ENCODE assay signal across 20 cellular contexts in genomic region chr15:51450001-51450400, GRCh38.
DNase-seq lines count a peak whose midpoint lies in the region; ATAC-seq, FAIRE-seq and TF ChIP-seq lines count a peak whose summit lies in the region.
"Had no signal": no experiment of that assay in that cellular context is flagged by ENCODE, and none has a peak within 500 bp of the region (broad histone marks: within the 10 kb centered on the region; RNA-seq: fewer than 3 reads in every experiment).

No MANE protein-coding gene starts in this region.

- intact Hi-C loops in HepG2 (cut with micrococcal nuclease; ENCODE audit: unreplicated experiment), result no loop called here
- intact Hi-C loops in right lobe of liver (cut with DNase I), result no loop called here
- intact Hi-C loops in mucosa of descending colon (cut with DNase I, micrococcal nuclease), result no loop called here

- no peak for TF ChIP-seq EP300 in HepG2 (IDR thresholded peaks at IDR 0.05; ENCODE audit: low read depth in 2 of 2, low read length in 2 of 2)
- no peak for TF ChIP-seq EP300 in HepG2 (CRISPR knock-in tag; IDR thresholded peaks at IDR 0.05; ENCODE audit: borderline replicate concordance)

- no peak overlapping the region for H3K27ac Mint-ChIP-seq in activated T-cell treated with anti-CD3 and anti-CD28 coated beads, Interleukin-2, amount 50 U/mL, for 72 hours
- H3K27ac Mint-ChIP-seq: activated naive CD8-positive, alpha-beta T cell treated with anti-CD3 and anti-CD28 coated beads for 36 hours; IgD-negative memory B cell; neural progenitor cell; stimulated activated naive B cell treated with anti-CD40 and anti-IgM and Interleukin-4, amounts not matched to agents 10 μg/mL and 1 μg/mL and 100 μg/mL, for 72 hours; type B pancreatic cell had no signal

- TF ChIP-seq CTCF in HepG2 (CRISPR knock-in tag; IDR thresholded peaks at IDR 0.05) (no peak), right lobe of liver (IDR thresholded peaks at IDR 0.05) (no peak), RWPE2 (IDR thresholded peaks at IDR 0.05; ENCODE audit: poor library complexity, severe bottlenecking) (no peak), foreskin keratinocyte (conservative IDR thresholded peaks at IDR 0.05) (no peak), mucosa of descending colon (IDR thresholded peaks at IDR 0.05) (no peak)

- H3K27ac ChIP-seq in HepG2 (ENCODE audit: extremely low read length, insufficient read depth, low read length) (no peak overlapping the region), right lobe of liver (no peak overlapping the region), RWPE2 (ENCODE audit: poor library complexity, severe bottlenecking) (peak overlapping the region; percentile 54), foreskin keratinocyte (no peak overlapping the region)
- H3K27ac ChIP-seq: neural progenitor cell had no signal

- H3K9me3 Mint-ChIP-seq in activated T-cell treated with anti-CD3 and anti-CD28 coated beads, Interleukin-2, amount 50 U/mL, for 72 hours, result no peaks in the 10 kb centered on the region
- H3K9me3 Mint-ChIP-seq: activated naive CD8-positive, alpha-beta T cell treated with anti-CD3 and anti-CD28 coated beads for 36 hours; IgD-negative memory B cell; neural progenitor cell; stimulated activated naive B cell treated with anti-CD40 and anti-IgM and Interleukin-4, amounts not matched to agents 10 μg/mL and 1 μg/mL and 100 μg/mL, for 72 hours; type B pancreatic cell had no signal

- H3K9ac ChIP-seq in HepG2 (ENCODE audit: insufficient read depth, low read depth, low read length), result no peak overlapping the region
- H3K9ac ChIP-seq: neural progenitor cell had no signal

- WGBS in HepG2 (ENCODE audit: low lambda C conversion rate), result 85% methylated on average over 6 of the region's 6 CpGs
- 71% methylated on average over 6 of the region's 6 CpGs for WGBS in right lobe of liver (ENCODE audit: insufficient coverage, low coverage, low lambda C conversion rate, missing lambda C conversion rate)

- FAIRE-seq in HepG2 (lab: Jason Lieb, UNC), result no peak
- FAIRE-seq: A204.1, GM18507 had no signal

- CTCF ChIA-PET in HepG2 (lab: Yijun Ruan, JAX; ENCODE audit: low intra/inter-chr PET ratio, low total read pairs), result no interaction called here

- in situ Hi-C loops in HepG2 (cut with HindIII; ENCODE audit: extremely low pct_ligation_motif_present, low pct_unique_long_range_greater_than_20kb), result no loop called here

- no peaks in the 10 kb centered on the region for H3K9me3 ChIP-seq in HepG2 (ENCODE audit: low read length)
- H3K9me3 ChIP-seq in right lobe of liver, result no peaks in the 10 kb centered on the region
- H3K9me3 ChIP-seq in RWPE2 (ENCODE audit: severe bottlenecking), result no peaks in the 10 kb centered on the region
- no peaks in the 10 kb centered on the region for H3K9me3 ChIP-seq in mucosa of descending colon

- no peak overlapping the region for H2AFZ ChIP-seq in HepG2 (ENCODE audit: low read length)
- H2AFZ ChIP-seq: neural progenitor cell had no signal

- H3K4me1 ChIP-seq in HepG2 (ENCODE audit: insufficient read depth, low read length) (peaks cover 10% of the 10 kb centered on the region), right lobe of liver (no peaks in the 10 kb centered on the region), RWPE2 (ENCODE audit: insufficient read depth, poor library complexity, severe bottlenecking) (peaks cover 20% of the 10 kb centered on the region), foreskin keratinocyte (peaks cover 3% of the 10 kb centered on the region), mucosa of descending colon (ENCODE audit: low read depth) (no peaks in the 10 kb centered on the region)
- H3K4me1 ChIP-seq: neural progenitor cell had no signal

- no peaks in the 10 kb centered on the region for H3K27me3 Mint-ChIP-seq in activated T-cell treated with anti-CD3 and anti-CD28 coated beads, Interleukin-2, amount 50 U/mL, for 72 hours (ENCODE audit: low read depth)
- H3K27me3 Mint-ChIP-seq: activated naive CD8-positive, alpha-beta T cell treated with anti-CD3 and anti-CD28 coated beads for 36 hours; IgD-negative memory B cell; stimulated activated naive B cell treated with anti-CD40 and anti-IgM and Interleukin-4, amounts not matched to agents 10 μg/mL and 1 μg/mL and 100 μg/mL, for 72 hours; type B pancreatic cell had no signal

- no peaks in the 10 kb centered on the region for H3K79me2 ChIP-seq in HepG2 (ENCODE audit: insufficient read depth, low read length)

- TF ChIP-seq RAD21 in HepG2 (CRISPR knock-in tag; IDR thresholded peaks at IDR 0.05), result no peak

- H3K4me3 Mint-ChIP-seq in activated T-cell treated with anti-CD3 and anti-CD28 coated beads, Interleukin-2, amount 50 U/mL, for 72 hours, result no peak overlapping the region
- H3K4me3 Mint-ChIP-seq: activated naive CD8-positive, alpha-beta T cell treated with anti-CD3 and anti-CD28 coated beads for 36 hours; IgD-negative memory B cell; neural progenitor cell; stimulated activated naive B cell treated with anti-CD40 and anti-IgM and Interleukin-4, amounts not matched to agents 10 μg/mL and 1 μg/mL and 100 μg/mL, for 72 hours; type B pancreatic cell had no signal

- H3K27me3 ChIP-seq in HepG2 (ENCODE audit: control insufficient read depth in 1 of 2, insufficient read depth in 2 of 2, low read length in 2 of 2) (no peaks in the 10 kb centered on the region), right lobe of liver (no peaks in the 10 kb centered on the region), RWPE2 (ENCODE audit: insufficient read depth, poor library complexity, severe bottlenecking) (no peaks in the 10 kb centered on the region), foreskin keratinocyte (no peaks in the 10 kb centered on the region)
- H3K27me3 ChIP-seq: neural progenitor cell had no signal

- H4K20me1 ChIP-seq in HepG2 (ENCODE audit: insufficient read depth, low read length), result no peaks in the 10 kb centered on the region

- H3K4me2 ChIP-seq in HepG2 (ENCODE audit: low read depth, low read length), result no peak overlapping the region
- H3K4me2 ChIP-seq: neural progenitor cell had no signal

- no peak for ATAC-seq in HepG2
- ATAC-seq in right lobe of liver, result no peak
- ATAC-seq in RWPE2 (ENCODE audit: low read depth), result peak; percentile 99
- peak; percentile 99 for ATAC-seq in foreskin keratinocyte
- no peak for ATAC-seq in activated T-cell treated with anti-CD3 and anti-CD28 coated beads, Interleukin-2, amount 50 U/mL, for 72 hours (replicated peaks in 1 of 2)
- no peak for ATAC-seq in mucosa of descending colon
- ATAC-seq: stimulated activated naive B cell treated with anti-CD40 and anti-IgM and Interleukin-4, amounts not matched to agents 10 μg/mL and 1 μg/mL and 100 μg/mL, for 72 hours had no signal

- H3K4me1 Mint-ChIP-seq in activated T-cell treated with anti-CD3 and anti-CD28 coated beads, Interleukin-2, amount 50 U/mL, for 72 hours (ENCODE audit: low read depth), result peaks cover 10% of the 10 kb centered on the region
- H3K4me1 Mint-ChIP-seq: IgD-negative memory B cell; neural progenitor cell; stimulated activated naive B cell treated with anti-CD40 and anti-IgM and Interleukin-4, amounts not matched to agents 10 μg/mL and 1 μg/mL and 100 μg/mL, for 72 hours had no signal

- POLR2A ChIA-PET in HepG2 (lab: Yijun Ruan, JAX), result no interaction called here

- H3K36me3 ChIP-seq in HepG2 (replicated peaks in 1 of 2; ENCODE audit: control insufficient read depth in 1 of 2, insufficient read depth in 2 of 2, low read length in 2 of 2) (peaks cover 0 to 7% of the 10 kb centered on the region in 2 experiments; a peak in 3 of 5 replicates), right lobe of liver (peaks cover 0 to 15% (median 0%) of the 10 kb centered on the region in 4 donors), RWPE2 (ENCODE audit: low read depth) (peaks cover 27% of the 10 kb centered on the region), mucosa of descending colon (ENCODE audit: low read depth) (peaks cover 5% of the 10 kb centered on the region)
- H3K36me3 ChIP-seq: neural progenitor cell had no signal

- H3K36me3 Mint-ChIP-seq in activated T-cell treated with anti-CD3 and anti-CD28 coated beads, Interleukin-2, amount 50 U/mL, for 72 hours (ENCODE audit: insufficient read depth in 2 of 2), result peaks cover 0 to 2% of the 10 kb centered on the region in 2 donors
- H3K36me3 Mint-ChIP-seq: stimulated activated naive B cell treated with anti-CD40 and anti-IgM and Interleukin-4, amounts not matched to agents 10 μg/mL and 1 μg/mL and 100 μg/mL, for 72 hours had no signal

- DNase-seq in HepG2 (ENCODE audit: low spot score), result peak; percentile 13
- DNase-seq in right lobe of liver, result no peak
- DNase-seq in RWPE2 (ENCODE audit: low spot score), result peak; percentile 86
- peak; percentile 88 to 93 for DNase-seq in foreskin keratinocyte
- DNase-seq in activated T-cell treated with anti-CD3 and anti-CD28 coated beads, Interleukin-2, amount 50 U/mL, for 72 hours, result no peak
- no peak for DNase-seq in mucosa of descending colon
- no peak for DNase-seq in activated effector memory CD4-positive, alpha-beta T cell treated with Interleukin-2 at 50 U/mL for 16 hours
- DNase-seq in NCI-H1105 (lab: John Stamatoyannopoulos, UW), result no peak
- DNase-seq: activated CD4-positive, alpha-beta T cell treated with anti-CD3 and anti-CD28 coated beads, Interleukin-2, amount 50 U/mL, for 1 hour; activated naive CD8-positive, alpha-beta T cell treated with anti-CD3 and anti-CD28 coated beads for 36 hours; central memory CD4-positive, alpha-beta T cell; NCI-H2107; NCI-H69; retina; stimulated activated naive B cell treated with anti-CD40 and anti-IgM and Interleukin-4, amounts not matched to agents 10 μg/mL and 1 μg/mL and 100 μg/mL, for 72 hours had no signal

- TF ChIP-seq POLR2A in HepG2 (IDR thresholded peaks at IDR 0.05; ENCODE audit: insufficient read depth in 1 of 2, low read depth in 2 of 2, low read length in 2 of 2) (no peak), right lobe of liver (IDR thresholded peaks at IDR 0.05) (no peak)

- H3K4me3 ChIP-seq in HepG2 (replicated peaks in 1 of 3; ENCODE audit: insufficient read depth in 1 of 3, low read depth in 2 of 3, low read length in 3 of 3), result no peak overlapping the region
- no peak overlapping the region for H3K4me3 ChIP-seq in right lobe of liver
- H3K4me3 ChIP-seq in RWPE2 (ENCODE audit: severe bottlenecking), result no peak overlapping the region
- no peak overlapping the region for H3K4me3 ChIP-seq in mucosa of descending colon
- H3K4me3 ChIP-seq: neural progenitor cell had no signal

- BruUV-seq in HepG2 (replicated peaks; lab: Mats Ljungman, UMichigan), result no TSS peak

TF ChIP-seq in HepG2, 621 proteins besides CTCF, POLR2A, EP300 and RAD21 (continues in another document):
- 0 out of 2 replicates have a peak, but pooled peaks have one; percentile 18 for TF ChIP-seq FOSL2 (CRISPR knock-in tag; IDR thresholded peaks at IDR 0.05)
- no peak for TF ChIP-seq EHMT2 (IDR thresholded peaks at IDR 0.05; ENCODE audit: borderline replicate concordance, low read depth, low read length)

Comparison
In these comparisons a context has a peak if more than half of its experiments do, and no peak if none do; other contexts are left out.
1. DNase-seq: peak in HepG2 (single experiment), RWPE2 (single experiment) and foreskin keratinocyte (2 of 2); none in right lobe of liver (0 of 3), activated T-cell treated with anti-CD3 and anti-CD28 coated beads, Interleukin-2, amount 50 U/mL, for 72 hours (0 of 2), mucosa of descending colon (0 of 3), activated effector memory CD4-positive, alpha-beta T cell treated with Interleukin-2 at 50 U/mL for 16 hours (single experiment) and NCI-H1105 (single experiment).
2. ATAC-seq: peak in RWPE2 (single experiment) and foreskin keratinocyte (single experiment); none in HepG2 (single experiment), right lobe of liver (0 of 4), activated T-cell treated with anti-CD3 and anti-CD28 coated beads, Interleukin-2, amount 50 U/mL, for 72 hours (0 of 2) and mucosa of descending colon (single experiment).